Comparison of ENCODE assay signal across 8 cellular contexts in the genomic region with DNA sequence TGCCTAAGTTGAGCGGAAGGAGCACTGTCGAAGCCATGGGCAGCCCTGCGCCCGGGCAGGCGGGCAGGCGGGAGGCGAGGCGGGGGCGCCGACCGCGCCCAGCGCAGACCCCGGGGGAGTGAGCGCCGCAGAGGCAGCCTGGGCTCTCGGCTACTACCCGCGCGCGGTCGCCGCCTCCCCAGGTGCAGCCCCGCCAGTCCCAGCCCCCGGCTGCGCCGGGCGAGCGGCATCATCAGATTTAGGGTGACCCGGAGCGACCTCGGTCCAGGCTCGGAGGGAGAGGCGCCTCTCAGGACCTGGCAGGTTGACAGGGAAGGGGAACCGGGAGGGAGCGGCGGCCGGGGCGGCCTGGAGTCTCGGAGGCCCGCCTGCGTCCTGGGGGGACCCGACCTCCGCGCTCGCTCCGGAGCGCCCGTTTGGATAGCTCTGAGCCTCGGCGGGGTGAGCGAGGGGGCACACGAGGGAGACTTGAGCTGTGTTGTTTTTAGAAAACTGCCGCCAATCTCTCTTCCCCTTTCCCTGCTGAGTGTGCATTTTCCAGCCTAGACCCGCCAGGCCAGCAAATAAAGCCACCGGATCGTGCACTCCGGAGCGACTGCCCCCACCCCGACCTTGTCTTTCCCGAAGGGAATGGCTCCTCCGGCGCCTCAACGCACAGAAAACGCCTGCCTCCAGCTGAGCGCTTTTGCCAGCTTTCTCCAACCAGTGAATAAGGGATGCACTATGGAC. TPM values are rescaled to one million over a fixed set of nuclear protein-coding genes. Genes with fewer than 3 reads are reported as not detected.
DNase-seq lines count a peak whose midpoint lies in the region; ATAC-seq lines count a peak whose summit lies in the region.

No MANE protein-coding gene starts in this region.

- H3K36me3 ChIP-seq in neuron (ENCODE audit: insufficient read depth, low read length), result no peaks in the 10 kb centered on the region

- H2AFZ ChIP-seq in neuron (ENCODE audit: low read depth, low read length), result peak overlapping the region; percentile 86

- no peaks in the 10 kb centered on the region for H3K36me3 Mint-ChIP-seq in activated CD4-positive, alpha-beta memory T cell treated with anti-CD3 and anti-CD28 coated beads for 36 hours

- no peaks in the 10 kb centered on the region for H3K27me3 ChIP-seq in neuron (ENCODE audit: insufficient read depth, low read length)

- H3K4me1 ChIP-seq in neuron (ENCODE audit: insufficient read depth, low read length), result peaks cover 29% of the 10 kb centered on the region

- H3K27me3 Mint-ChIP-seq in activated CD4-positive, alpha-beta memory T cell treated with anti-CD3 and anti-CD28 coated beads for 36 hours, result peaks cover 48% of the 10 kb centered on the region

- ATAC-seq in HG03439 (IDR thresholded peaks at IDR 0.05; ENCODE audit: unreplicated experiment) (no peak), GM18867 (IDR thresholded peaks at IDR 0.05; ENCODE audit: unreplicated experiment) (no peak), HG03378 (IDR thresholded peaks at IDR 0.05; ENCODE audit: unreplicated experiment) (no peak)

- intact Hi-C loops in activated CD4-positive, alpha-beta memory T cell treated with anti-CD3 and anti-CD28 coated beads for 36 hours (cut with micrococcal nuclease), result loop anchor here (5.0 to 10.0 kb wide), 4 partner anchors 41 to 788 kb away; no protein-coding TSS in a partner anchor

- H3K27ac Mint-ChIP-seq in activated CD4-positive, alpha-beta memory T cell treated with anti-CD3 and anti-CD28 coated beads for 36 hours, result no peak overlapping the region

- CTCF ChIA-PET in activated CD4-positive, alpha-beta memory T cell treated with anti-CD3 and anti-CD28 coated beads for 36 hours (lab: Charles Lee), result interaction anchor here (0.6 to 0.9 kb wide), 2 partner anchors 451 to 1301 kb away, joined by 3 read pairs; no protein-coding TSS in a partner anchor

- H3K9me3 ChIP-seq in neuron (ENCODE audit: low read length), result no peaks in the 10 kb centered on the region

- peak; percentile 15 for DNase-seq in stimulated activated CD4-positive, alpha-beta T cell treated with anti-CD3 and anti-CD28 coated beads, Interleukin-15, amount 100 ng/mL, for 24 hours
- no peak for DNase-seq in stimulated activated CD4-positive, alpha-beta T cell treated with anti-CD3 and anti-CD28 coated beads, Interleukin-1b, Interleukin-23, amount 100 ng/mL, for 48 hours
- DNase-seq in activated CD4-positive, alpha-beta memory T cell treated with anti-CD3 and anti-CD28 coated beads for 36 hours, result no peak
- peak; percentile 5 for DNase-seq in germinal center (ENCODE audit: low spot score)

- no peaks in the 10 kb centered on the region for H3K9me3 Mint-ChIP-seq in activated CD4-positive, alpha-beta memory T cell treated with anti-CD3 and anti-CD28 coated beads for 36 hours

- POLR2A ChIA-PET in activated CD4-positive, alpha-beta memory T cell treated with anti-CD3 and anti-CD28 coated beads for 36 hours (lab: Charles Lee), result no interaction called here

- peak overlapping the region; percentile 63 for H3K4me3 ChIP-seq in neuron (ENCODE audit: low read length)

- H3K4me1 Mint-ChIP-seq in activated CD4-positive, alpha-beta memory T cell treated with anti-CD3 and anti-CD28 coated beads for 36 hours (ENCODE audit: low read depth), result peaks cover 23% of the 10 kb centered on the region

- H3K4me3 Mint-ChIP-seq in activated CD4-positive, alpha-beta memory T cell treated with anti-CD3 and anti-CD28 coated beads for 36 hours, result peak overlapping the region; percentile 30

RNA-seq across cellular contexts. Expression of gene NRP1, which starts 2.3 kb away (rescaled TPM):
- total RNA-seq in activated CD4-positive, alpha-beta memory T cell treated with anti-CD3 and anti-CD28 coated beads for 36 hours, result 1 to 10 TPM; 1.5 to 1.6 TPM

Comparison
In these comparisons a context has a peak if more than half of its experiments do, and no peak if none do; other contexts are left out.
1. DNase-seq: peak in stimulated activated CD4-positive, alpha-beta T cell treated with anti-CD3 and anti-CD28 coated beads, Interleukin-15, amount 100 ng/mL, for 24 hours (single experiment) and germinal center (single experiment); none in stimulated activated CD4-positive, alpha-beta T cell treated with anti-CD3 and anti-CD28 coated beads, Interleukin-1b, Interleukin-23, amount 100 ng/mL, for 48 hours (single experiment) and activated CD4-positive, alpha-beta memory T cell treated with anti-CD3 and anti-CD28 coated beads for 36 hours (single experiment).